Comparison of ENCODE assay signal across 8 cellular contexts in genomic region chr3:50617911-50618481, GRCh38. TPM values are rescaled to one million over a fixed set of nuclear protein-coding genes. Genes with fewer than 3 reads are reported as not detected.
DNase-seq lines count a peak whose midpoint lies in the region; ATAC-seq and TF ChIP-seq lines count a peak whose summit lies in the region.

No MANE protein-coding gene starts in this region.

- H3K9me3 Mint-ChIP-seq in activated naive CD8-positive, alpha-beta T cell treated with anti-CD3 and anti-CD28 coated beads for 36 hours = no peaks in the 10 kb centered on the region
- H3K9me3 Mint-ChIP-seq in immature natural killer cell = no peaks in the 10 kb centered on the region

- H3K27ac Mint-ChIP-seq in activated naive CD8-positive, alpha-beta T cell treated with anti-CD3 and anti-CD28 coated beads for 36 hours = peak overlapping the region; percentile 93
- H3K27ac Mint-ChIP-seq in immature natural killer cell = peak overlapping the region; percentile 89 to 97 (median 93)

- no peaks in the 10 kb centered on the region for H4K20me1 ChIP-seq in SK-N-SH (ENCODE audit: insufficient read depth)

- H3K4me3 ChIP-seq in SK-N-SH (ENCODE audit: low read depth in 2 of 2, low read length in 1 of 2) = peak overlapping the region; percentile 75 to 80
- H3K4me3 ChIP-seq in stomach smooth muscle (ENCODE audit: low read length in 2 of 2) = peak overlapping the region; percentile 89 to 95

- POLR2A ChIA-PET in SK-N-SH (lab: Yijun Ruan, JAX) = no interaction called here

- H3K4me1 ChIP-seq in SK-N-SH (ENCODE audit: control insufficient read depth in 1 of 2, insufficient read depth in 2 of 2, low read depth in 1 of 2, low read length in 1 of 2) (peaks cover 0 to 20% of the 10 kb centered on the region in 2 experiments; a peak in 1 of 4 replicates), stomach smooth muscle (ENCODE audit: control insufficient read depth, insufficient read depth, low read length) (peaks cover 36% of the 10 kb centered on the region)

- H3K9me3 ChIP-seq in SK-N-SH = no peaks in the 10 kb centered on the region
- H3K9me3 ChIP-seq in stomach smooth muscle (ENCODE audit: control insufficient read depth in 2 of 2, low read length in 2 of 2) = no peaks in the 10 kb centered on the region

- TF ChIP-seq CTCF in SK-N-SH (IDR thresholded peaks at IDR 0.05) = no peak

- peaks cover 58% of the 10 kb centered on the region for H3K36me3 Mint-ChIP-seq in activated naive CD8-positive, alpha-beta T cell treated with anti-CD3 and anti-CD28 coated beads for 36 hours
- H3K36me3 Mint-ChIP-seq in immature natural killer cell = peaks cover 0 to 4% (median 0%) of the 10 kb centered on the region in 3 donors

- H3K9ac ChIP-seq in SK-N-SH (peak overlapping the region; percentile 85; the same call in 1 of the 2 replicates), stomach smooth muscle (ENCODE audit: low read length in 2 of 2) (peak overlapping the region; percentile 80 to 85)

- H3K4me2 ChIP-seq in SK-N-SH = peak overlapping the region; percentile 95

- H3K27ac ChIP-seq in SK-N-SH (ENCODE audit: low read depth in 2 of 2, low read length in 1 of 2) (no peak overlapping the region), stomach smooth muscle (ENCODE audit: low read length) (peak overlapping the region; percentile 24)

- H3K4me1 Mint-ChIP-seq in activated naive CD8-positive, alpha-beta T cell treated with anti-CD3 and anti-CD28 coated beads for 36 hours = peaks cover 62% of the 10 kb centered on the region
- peaks cover 79% of the 10 kb centered on the region in 2 donors for H3K4me1 Mint-ChIP-seq in immature natural killer cell

- TF ChIP-seq RAD21 in SK-N-SH (IDR thresholded peaks at IDR 0.05; ENCODE audit: low read length) = no peak

- ATAC-seq in SK-N-SH treated with all-trans-retinoic acid at 6 μM for 48 hours (no peak), GM18511 (IDR thresholded peaks at IDR 0.05; ENCODE audit: unreplicated experiment) (no peak), HG03159 (IDR thresholded peaks at IDR 0.05; ENCODE audit: unreplicated experiment) (no peak)

- H3K79me2 ChIP-seq in SK-N-SH (ENCODE audit: insufficient read depth) = no peaks in the 10 kb centered on the region

- peak overlapping the region; percentile 91 for H3K4me3 Mint-ChIP-seq in activated naive CD8-positive, alpha-beta T cell treated with anti-CD3 and anti-CD28 coated beads for 36 hours
- H3K4me3 Mint-ChIP-seq in immature natural killer cell = peak overlapping the region; percentile 82 to 93 (median 91)

- H3K9me2 ChIP-seq in SK-N-SH = no peaks in the 10 kb centered on the region

- no peaks in the 10 kb centered on the region for H3K27me3 Mint-ChIP-seq in activated naive CD8-positive, alpha-beta T cell treated with anti-CD3 and anti-CD28 coated beads for 36 hours
- peaks cover 0 to 3% (median 2%) of the 10 kb centered on the region in 3 donors for H3K27me3 Mint-ChIP-seq in immature natural killer cell (ENCODE audit: low read depth in 3 of 3)

- CTCF ChIA-PET in SK-N-SH (lab: Yijun Ruan, JAX) = interaction anchor here (0.9 to 25.1 kb wide), 9 partner anchors 13 to 772 kb away, joined by 6 to 648 read pairs (median 83); partner anchors contain the start of genes C3orf18, DOCK3, HEMK1 and MANF

- 81% methylated on average over 6 of the region's 6 CpGs for WGBS in SK-N-SH (ENCODE audit: low lambda C conversion rate)

- no peak for DNase-seq in SK-N-SH
- DNase-seq in activated naive CD8-positive, alpha-beta T cell treated with anti-CD3 and anti-CD28 coated beads for 36 hours = no peak
- no peak for DNase-seq in immature natural killer cell
- no peak for DNase-seq in SW 1271 (lab: John Stamatoyannopoulos, UW)

- H3K27me3 ChIP-seq in SK-N-SH (ENCODE audit: insufficient read depth) = no peaks in the 10 kb centered on the region
- H3K27me3 ChIP-seq in stomach smooth muscle (ENCODE audit: control insufficient read depth in 1 of 2, insufficient read depth in 2 of 2, low read length in 2 of 2) = no peaks in the 10 kb centered on the region

- H3F3A ChIP-seq in SK-N-SH (replicated peaks; ENCODE audit: insufficient read depth) = peaks cover 7% of the 10 kb centered on the region

- H3K36me3 ChIP-seq in SK-N-SH (replicated peaks in 1 of 2; ENCODE audit: control insufficient read depth in 1 of 2, insufficient read depth in 2 of 2, low read length in 1 of 2) (no peaks in the 10 kb centered on the region), stomach smooth muscle (ENCODE audit: control insufficient read depth in 2 of 2, insufficient read depth in 2 of 2, low read length in 2 of 2) (no peaks in the 10 kb centered on the region)

- no peak overlapping the region for H2AFZ ChIP-seq in SK-N-SH (ENCODE audit: low read depth)

- no peak for TF ChIP-seq EP300 in SK-N-SH (IDR thresholded peaks at IDR 0.05; ENCODE audit: borderline replicate concordance in 1 of 2, low read depth in 1 of 2, low read length in 1 of 2)

TF ChIP-seq in SK-N-SH, 30 proteins besides CTCF, POLR2A, EP300 and RAD21 (continues in another document):
- TF ChIP-seq MEF2A (IDR thresholded peaks at IDR 0.05; ENCODE audit: borderline replicate concordance, low read depth) (no peak), MAX (IDR thresholded peaks at IDR 0.05; ENCODE audit: low read depth) (no peak), USF2 (IDR thresholded peaks at IDR 0.05; ENCODE audit: borderline replicate concordance, low read depth, low read length) (no peak), TCF12 (IDR thresholded peaks at IDR 0.05) (no peak), CHD2 (IDR thresholded peaks at IDR 0.05; ENCODE audit: low read length, partially characterized antibody) (no peak), EZH2phosphoT487 (IDR thresholded peaks at IDR 0.05; ENCODE audit: borderline replicate concordance, low read depth) (no peak)

TF ChIP-seq in SK-N-SH treated with all-trans-retinoic acid at 6 μM for 48 hours, 23 proteins besides CTCF, POLR2A, EP300 and RAD21 (continues in another document):
- no peak for TF ChIP-seq CSRNP3 (CRISPR knock-in tag; IDR thresholded peaks at IDR 0.05)
- no peak for TF ChIP-seq PPARA (CRISPR knock-in tag; IDR thresholded peaks at IDR 0.05; ENCODE audit: borderline replicate concordance)
- no peak for TF ChIP-seq ZNF8 (CRISPR knock-in tag; IDR thresholded peaks at IDR 0.05)
- TF ChIP-seq ZC3H10 (CRISPR knock-in tag; IDR thresholded peaks at IDR 0.05) = no peak
- TF ChIP-seq ESRRG (CRISPR knock-in tag; IDR thresholded peaks at IDR 0.05) = no peak
- TF ChIP-seq ZNF70 (CRISPR knock-in tag; IDR thresholded peaks at IDR 0.05) = no peak
- TF ChIP-seq TCF4 (CRISPR knock-in tag; IDR thresholded peaks at IDR 0.05; ENCODE audit: borderline replicate concordance) = no peak

RNA-seq across cellular contexts. Expression of gene MAPKAPK3, which starts 1.0 kb away (rescaled TPM):
- polyA plus RNA-seq in SK-N-SH (2012; rRNA removed) (29.4 and 35.6 TPM in 2 replicates), immature natural killer cell (10 to 100 TPM; 57.2 to 92.0 (median 91.2) TPM)
- 18.9 and 25.5 TPM in 2 replicates for polyA plus RNA-seq in SK-N-SH (2012; cell fraction: cytosol; rRNA removed)
- polyA plus RNA-seq in SK-N-SH (2012; cell fraction: nucleus; rRNA removed) = 22.6 and 25.7 TPM in 2 replicates
- total RNA-seq in activated naive CD8-positive, alpha-beta T cell treated with anti-CD3 and anti-CD28 coated beads for 36 hours = 100 to 1,000 TPM; 166 to 171 TPM

RNA-seq across cellular contexts. Expression of gene CISH, which starts 6.4 kb away (rescaled TPM):
- polyA plus RNA-seq in SK-N-SH (2012; rRNA removed) = 2.0 and 2.6 TPM in 2 replicates
- polyA plus RNA-seq in SK-N-SH (2012; cell fraction: cytosol; rRNA removed) = 1.2 and 1.8 TPM in 2 replicates
- polyA plus RNA-seq in SK-N-SH (2012; cell fraction: nucleus; rRNA removed) = 3.7 TPM in 2 replicates
- total RNA-seq in activated naive CD8-positive, alpha-beta T cell treated with anti-CD3 and anti-CD28 coated beads for 36 hours = 100 to 1,000 TPM; 192 to 193 TPM
- polyA plus RNA-seq in immature natural killer cell = 10 to 100 TPM in 1 of 3 donors, 1 to 10 TPM in 2; 4.5 to 23.2 (median 7.3) TPM

RNA-seq across cellular contexts. Expression of gene HEMK1, which starts 48.7 kb away (rescaled TPM):
- 15.4 and 21.7 TPM in 2 replicates for polyA plus RNA-seq in SK-N-SH (2012; rRNA removed)
- polyA plus RNA-seq in SK-N-SH (2012; cell fraction: cytosol; rRNA removed) = 7.1 and 10.6 TPM in 2 replicates
- 82.8 and 88.7 TPM in 2 replicates for polyA plus RNA-seq in SK-N-SH (2012; cell fraction: nucleus; rRNA removed)
- 10 to 100 TPM; 59.8 to 64.7 TPM for total RNA-seq in activated naive CD8-positive, alpha-beta T cell treated with anti-CD3 and anti-CD28 coated beads for 36 hours
- 10 to 100 TPM; 18.3 to 54.9 (median 29.7) TPM for polyA plus RNA-seq in immature natural killer cell

RNA-seq across cellular contexts. Expression of gene C3orf18, which starts 50.4 kb away (rescaled TPM):
- 19.7 and 27.2 TPM in 2 replicates for polyA plus RNA-seq in SK-N-SH (2012; rRNA removed)
- polyA plus RNA-seq in SK-N-SH (2012; cell fraction: cytosol; rRNA removed) = 11.3 and 16.2 TPM in 2 replicates
- 50.5 and 50.7 TPM in 2 replicates for polyA plus RNA-seq in SK-N-SH (2012; cell fraction: nucleus; rRNA removed)
- total RNA-seq in activated naive CD8-positive, alpha-beta T cell treated with anti-CD3 and anti-CD28 coated beads for 36 hours = 10 to 100 TPM; 15.9 to 17.1 TPM
- polyA plus RNA-seq in immature natural killer cell = 10 to 100 TPM in 2 of 3 donors, 1 to 10 TPM in 1; 8.8 to 28.8 (median 11.5) TPM

RNA-seq across cellular contexts. Expression of gene DOCK3, which starts 56.7 kb away (rescaled TPM):
- polyA plus RNA-seq in SK-N-SH (2012; rRNA removed) (0.05 TPM in 2 replicates), immature natural killer cell (under 1 TPM in 2 of 3 donors, not detected in 1; 0.06 to 0.08 TPM)
- 0.04 and 0.05 TPM in 2 replicates for polyA plus RNA-seq in SK-N-SH (2012; cell fraction: cytosol; rRNA removed)
- polyA plus RNA-seq in SK-N-SH (2012; cell fraction: nucleus; rRNA removed) = 0.16 and 0.19 TPM in 2 replicates
- 1 to 10 TPM; 1.9 to 2.1 TPM for total RNA-seq in activated naive CD8-positive, alpha-beta T cell treated with anti-CD3 and anti-CD28 coated beads for 36 hours
